In the genomic region with DNA sequence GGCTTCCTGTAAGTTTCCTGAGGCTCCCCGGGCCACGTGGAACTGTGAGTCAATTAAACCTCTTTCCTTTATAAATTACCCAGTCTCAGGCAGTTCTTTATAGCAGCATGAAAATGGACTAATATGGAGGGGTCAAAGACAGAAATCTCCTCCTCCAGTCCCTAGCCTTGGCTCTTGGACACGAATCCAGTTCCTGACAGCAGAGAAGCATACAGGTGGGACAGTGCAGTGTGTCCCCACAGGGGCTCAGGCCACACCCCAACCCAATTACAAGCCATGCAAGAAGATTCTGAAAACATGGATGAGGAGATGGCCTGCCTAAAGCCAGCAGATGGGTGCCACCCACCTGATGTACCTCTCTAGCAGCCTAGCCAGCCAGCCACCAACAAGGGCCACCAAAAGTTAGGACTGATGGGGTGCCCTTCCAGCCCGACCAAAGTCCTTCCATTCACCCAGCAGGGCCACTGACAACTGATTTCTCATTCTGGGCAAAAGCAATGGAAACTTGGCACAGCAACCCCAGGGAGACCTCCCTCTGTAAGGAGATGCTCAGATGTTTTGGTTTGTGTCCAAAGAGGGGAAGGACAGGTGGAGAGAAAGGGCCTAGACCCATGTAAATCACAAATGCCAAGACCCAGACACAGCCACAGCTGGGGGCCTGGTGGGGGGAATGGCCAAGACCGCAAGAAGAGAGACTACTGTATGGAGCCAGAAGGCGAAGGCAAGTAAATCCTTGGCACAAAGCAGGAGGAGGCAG, we compare ENCODE assay signal across 16 cellular contexts. TPM values are rescaled to one million over a fixed set of nuclear protein-coding genes. Genes with fewer than 3 reads are reported as not detected.
DNase-seq lines count a peak whose midpoint lies in the region; ATAC-seq and TF ChIP-seq lines count a peak whose summit lies in the region.
"Had no signal": no experiment of that assay in that cellular context is flagged by ENCODE, and none has a peak within 500 bp of the region (broad histone marks: within the 10 kb centered on the region; RNA-seq: fewer than 3 reads in every experiment).

No MANE protein-coding gene starts in this region.

- no peak overlapping the region for H3K27ac ChIP-seq in ascending aorta
- H3K27ac ChIP-seq: C4-2B, tibial nerve had no signal

- intact Hi-C loops in ascending aorta (cut with DNase I): no loop called here

- TF ChIP-seq CTCF in ascending aorta (IDR thresholded peaks at IDR 0.05) (no peak), nephron progenitor cell (IDR thresholded peaks at IDR 0.05) (no peak)

- H3K36me3 ChIP-seq in ascending aorta: no peaks in the 10 kb centered on the region
- H3K36me3 ChIP-seq: tibial nerve had no signal

- peak overlapping the region; percentile 69 for H3K4me3 Mint-ChIP-seq in nephron progenitor cell
- H3K4me3 Mint-ChIP-seq: activated naive CD4-positive, alpha-beta T cell treated with anti-CD3 and anti-CD28 coated beads, Interleukin-2, amount 50 U/mL, for 24 hours; T-helper 1 cell treated with Interleukin-12 subunit alpha and Interleukin-12 subunit beta and Interleukin-4 antibody, amounts not matched to agents 30 μg/mL and 1 μg/mL, for 36 hours had no signal

- peaks cover 6 to 17% of the 10 kb centered on the region in 2 donors for H3K4me1 ChIP-seq in ascending aorta

- no peaks in the 10 kb centered on the region for H3K36me3 Mint-ChIP-seq in nephron progenitor cell (ENCODE audit: low read depth)

- H3K4me3 ChIP-seq in ascending aorta: no peak overlapping the region
- H3K4me3 ChIP-seq: tibial nerve had no signal

- ATAC-seq in HG02885 (IDR thresholded peaks at IDR 0.05; ENCODE audit: poor library complexity, unreplicated experiment): no peak

- peaks cover 9% of the 10 kb centered on the region for H3K4me1 Mint-ChIP-seq in nephron progenitor cell

- peak; percentile 1 for DNase-seq in stimulated activated CD4-positive, alpha-beta T cell treated with anti-CD3 and anti-CD28 coated beads, Interleukin-1b, Interleukin-23, amount 100 ng/mL, for 48 hours
- no peak for DNase-seq in stimulated activated CD4-positive, alpha-beta T cell treated with anti-CD3 and anti-CD28 coated beads, Interleukin-2, amount 100 ng/mL, for 48 hours
- DNase-seq in ascending aorta (ENCODE audit: low spot score in 2 of 2) (peak; percentile 8 to 64), nephron progenitor cell (peak; percentile 0), ureter (ENCODE audit: low spot score) (peak; percentile 41), DMS53 treated with DMSO at 0.1 percent for 48 hours (lab: John Stamatoyannopoulos, UW; ENCODE audit: unreplicated experiment) (no peak)
- no peak for DNase-seq in stimulated activated naive CD4-positive, alpha-beta T cell (lab: John Stamatoyannopoulos, UW)
- DNase-seq: effector memory CD4-positive, alpha-beta T cell; MM.1S; NCI-H2081 treated with DMSO at 0.1 percent for 48 hours had no signal

- no peaks in the 10 kb centered on the region for H3K9me3 Mint-ChIP-seq in nephron progenitor cell
- H3K9me3 Mint-ChIP-seq: activated naive CD4-positive, alpha-beta T cell treated with anti-CD3 and anti-CD28 coated beads, Interleukin-2, amount 50 U/mL, for 24 hours; T-helper 1 cell treated with Interleukin-12 subunit alpha and Interleukin-12 subunit beta and Interleukin-4 antibody, amounts not matched to agents 30 μg/mL and 1 μg/mL, for 36 hours had no signal

- no peak overlapping the region for H3K27ac Mint-ChIP-seq in nephron progenitor cell
- H3K27ac Mint-ChIP-seq: activated naive CD4-positive, alpha-beta T cell treated with anti-CD3 and anti-CD28 coated beads, Interleukin-2, amount 50 U/mL, for 24 hours; T-helper 1 cell treated with Interleukin-12 subunit alpha and Interleukin-12 subunit beta and Interleukin-4 antibody, amounts not matched to agents 30 μg/mL and 1 μg/mL, for 36 hours had no signal

- no peaks in the 10 kb centered on the region for H3K9me3 ChIP-seq in ascending aorta
- H3K9me3 ChIP-seq: tibial nerve had no signal

- no peaks in the 10 kb centered on the region for H3K27me3 ChIP-seq in ascending aorta

- peaks cover 13% of the 10 kb centered on the region for H3K27me3 Mint-ChIP-seq in nephron progenitor cell (ENCODE audit: low read depth, poor library complexity)

RNA-seq across cellular contexts. Expression of gene GPRIN2, which starts 13.7 kb away (rescaled TPM):
- 6.3 TPM for total RNA-seq in ascending aorta
- total RNA-seq in ureter: 9.4 TPM
- total RNA-seq: lung microvascular endothelial cell had no signal

RNA-seq across cellular contexts. Expression of gene SYT15, which starts 36.2 kb away (rescaled TPM):
- total RNA-seq in ascending aorta (50.9 TPM), ureter (10.4 TPM)

Comparison
In these comparisons a context has a peak if more than half of its experiments do, and no peak if none do; other contexts are left out.
1. DNase-seq: peak in stimulated activated CD4-positive, alpha-beta T cell treated with anti-CD3 and anti-CD28 coated beads, Interleukin-1b, Interleukin-23, amount 100 ng/mL, for 48 hours (single experiment), ascending aorta (2 of 2), nephron progenitor cell (single experiment) and ureter (single experiment); none in stimulated activated CD4-positive, alpha-beta T cell treated with anti-CD3 and anti-CD28 coated beads, Interleukin-2, amount 100 ng/mL, for 48 hours (0 of 2), DMS53 treated with DMSO at 0.1 percent for 48 hours (single experiment) and stimulated activated naive CD4-positive, alpha-beta T cell (0 of 6).